ENCODE assay signal across 14 cellular contexts in the genomic region with DNA sequence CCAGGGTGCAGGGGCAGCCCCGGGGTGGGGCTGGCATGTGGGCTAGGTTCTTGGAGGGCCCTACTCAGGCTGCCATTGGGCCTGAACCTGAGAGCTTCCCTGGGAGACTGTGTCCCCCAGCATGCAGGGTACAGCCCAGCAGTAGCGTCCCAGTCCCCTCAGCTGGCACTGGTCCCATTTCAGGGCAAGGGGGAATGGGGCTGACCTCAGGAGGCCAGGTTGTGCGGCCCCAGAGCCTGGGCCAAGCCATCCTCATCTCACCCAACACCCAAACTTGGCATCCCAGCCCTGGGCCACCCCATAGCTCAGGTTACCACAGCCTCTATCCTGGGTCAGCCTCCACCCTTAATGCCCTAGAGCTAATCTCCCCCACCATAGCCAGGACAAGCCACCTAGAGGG. TPM values are rescaled to one million over a fixed set of nuclear protein-coding genes. Genes with fewer than 3 reads are reported as not detected.
"Had no signal": no experiment of that assay in that cellular context is flagged by ENCODE, and none has a peak within 500 bp of the region (broad histone marks: within the 10 kb centered on the region; RNA-seq: fewer than 3 reads in every experiment).

No MANE protein-coding gene starts in this region.

- ATAC-seq: activated T-helper 17 cell treated with anti-CD3 and anti-CD28 coated beads, Interleukin-2, amount 50 U/mL, for 72 hours; natural killer cell had no signal

- H3K4me2 ChIP-seq: SK-N-SH, smooth muscle cell had no signal

- H3K36me3 ChIP-seq: thyroid gland had no signal

- H3K4me1 ChIP-seq: foreskin keratinocyte had no signal

- H3K27me3 ChIP-seq: thyroid gland had no signal

- H3K27ac ChIP-seq: foreskin keratinocyte had no signal

- DNase-seq: activated CD4-positive, alpha-beta T cell treated with anti-CD3 and anti-CD28 coated beads for 1 hour; activated CD4-positive, alpha-beta T cell treated with anti-CD3 and anti-CD28 coated beads, Interleukin-2, amount 50 U/mL, for 4 hours; activated naive CD4-positive, alpha-beta T cell treated with anti-CD3 and anti-CD28 coated beads for 36 hours; mesendoderm; natural killer cell; SK-N-SH; T-helper 1 cell had no signal

- H3K4me3 ChIP-seq: smooth muscle cell, thyroid gland had no signal

- H3K9me3 ChIP-seq: SK-N-SH, thyroid gland had no signal

RNA-seq across cellular contexts. Expression of a gene that starts 20.8 kb away (rescaled TPM):
- total RNA-seq: activated naive CD4-positive, alpha-beta T cell treated with anti-CD3 and anti-CD28 coated beads for 36 hours; activated T-helper 17 cell treated with anti-CD3 and anti-CD28 coated beads, Interleukin-2, amount 50 U/mL, for 72 hours; astrocyte; foreskin keratinocyte; posterior vena cava; right cardiac atrium; smooth muscle cell; thyroid gland had no signal
